In genomic region chr12:120089796-120090195, GRCh38 we compare ENCODE assay signal across 21 cellular contexts.
"Had no signal": no experiment of that assay in that cellular context is flagged by ENCODE, and none has a peak within 500 bp of the region (broad histone marks: within the 10 kb centered on the region; RNA-seq: fewer than 3 reads in every experiment).

No MANE protein-coding gene starts in this region.

- FAIRE-seq: astrocyte, RCC 7860, TTC549 had no signal

- ATAC-seq: activated CD4-positive, alpha-beta T cell treated with anti-CD3 and anti-CD28 coated beads for 36 hours; K562; PC-3 had no signal

- DNase-seq: activated CD4-positive, alpha-beta memory T cell treated with anti-CD3 and anti-CD28 coated beads, Interleukin-2, amount 10 ng/mL, durations not matched to agents 7 days and 5 days; activated CD4-positive, alpha-beta T cell treated with anti-CD3 and anti-CD28 coated beads for 36 hours; activated CD4-positive, alpha-beta T cell treated with anti-CD3 and anti-CD28 coated beads, Interleukin-2, amount 50 U/mL, for 1 hour; activated naive CD4-positive, alpha-beta T cell; amygdala; Karpas-422; MM.1S; NCI-H1105; NCI-H1436; NCI-H1694 treated with DMSO at 0.1 percent for 48 hours; NCI-H2029 treated with DMSO at 0.1 percent for 48 hours; NCI-H446; NCI-H524; PC-3; SIG-M5; T-helper 2 cell; T1000 had no signal

- H3K4me3 ChIP-seq: K562 had no signal
